8 cellular contexts compared by ENCODE assay signal in the genomic region with DNA sequence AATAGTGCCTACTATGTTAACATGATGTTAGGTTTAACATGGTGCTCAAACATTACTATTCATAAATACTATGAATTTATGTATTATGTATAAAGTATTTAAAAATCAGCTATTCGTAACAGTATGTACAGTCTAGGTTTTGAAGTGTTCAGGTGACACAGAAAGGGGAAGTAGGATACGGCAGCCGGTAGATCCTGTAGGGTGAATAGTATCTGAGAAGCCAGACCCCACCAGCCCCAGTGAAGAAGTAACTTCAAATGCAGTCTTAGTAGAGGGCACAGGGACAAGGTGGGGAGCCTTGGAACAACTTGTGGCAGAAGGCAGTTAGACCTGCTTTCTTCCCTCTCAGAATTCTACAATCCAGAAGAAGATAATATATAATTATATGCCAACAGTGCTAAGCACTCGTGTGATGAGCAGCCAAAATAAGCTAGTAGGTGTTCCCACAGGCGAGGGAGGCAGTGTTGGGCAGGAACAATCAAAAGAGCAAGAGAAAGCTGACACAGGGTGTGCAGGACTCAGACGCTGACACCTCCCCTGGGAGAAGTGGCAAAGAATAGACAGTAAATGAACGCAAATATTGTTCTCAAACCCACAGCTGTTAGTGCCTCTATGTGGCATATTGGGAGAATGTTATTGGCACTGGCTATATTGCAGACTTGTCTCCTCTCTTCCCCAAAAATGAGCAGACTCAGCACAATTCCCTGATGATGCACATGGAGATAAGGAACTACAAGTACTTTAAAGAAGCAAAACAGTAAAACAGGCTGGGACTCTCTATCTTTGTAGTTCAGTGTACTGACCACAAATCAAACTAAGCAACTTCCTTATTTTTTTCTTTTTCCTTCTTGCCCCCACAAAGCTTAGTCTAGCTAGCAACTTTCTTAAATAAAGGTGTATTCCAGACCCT. TPM values are rescaled to one million over a fixed set of nuclear protein-coding genes. Genes with fewer than 3 reads are reported as not detected.
A peak's percentile ranks its signal among the peaks of the same experiment; 100 is the strongest.
DNase-seq lines count a peak whose midpoint lies in the region; ATAC-seq, FAIRE-seq and TF ChIP-seq lines count a peak whose summit lies in the region.

No MANE protein-coding gene starts in this region.

- peak overlapping the region; percentile 73 for H3K4me3 Mint-ChIP-seq in activated naive CD8-positive, alpha-beta T cell
- no peak overlapping the region for H3K4me3 Mint-ChIP-seq in osteocyte (ENCODE audit: unreplicated experiment)

- no peaks in the 10 kb centered on the region for H3K36me3 ChIP-seq in kidney (ENCODE audit: control insufficient read depth in 1 of 2, insufficient read depth in 2 of 2, low read length in 2 of 2)

- no peak for TF ChIP-seq POLR2A in NB4 (IDR thresholded peaks at IDR 0.05; ENCODE audit: extremely low read depth, insufficient read length)

- H3K4me1 ChIP-seq in kidney (ENCODE audit: control insufficient read depth in 1 of 2, insufficient read depth in 1 of 2, low read depth in 1 of 2, low read length in 2 of 2) = peaks cover 0 to 6% of the 10 kb centered on the region in 2 donors

- no peak overlapping the region for H3K27ac ChIP-seq in kidney (ENCODE audit: low read depth in 2 of 2, low read length in 2 of 2)

- no peak for TF ChIP-seq CTCF in NB4 (IDR thresholded peaks at IDR 0.05; ENCODE audit: low read depth, low read length)
- TF ChIP-seq CTCF in osteocyte (IDR thresholded peaks at IDR 0.05) = no peak
- no peak for TF ChIP-seq CTCF in kidney (IDR thresholded peaks at IDR 0.05; ENCODE audit: borderline replicate concordance, extremely low read depth, insufficient read depth)

- no peak for ATAC-seq in GM21390 (IDR thresholded peaks at IDR 0.05; ENCODE audit: unreplicated experiment)

- H3K4me3 ChIP-seq in NB4 (ENCODE audit: low read depth, low read length) (peak overlapping the region; percentile 42), kidney (ENCODE audit: low read length in 2 of 2) (no peak overlapping the region)

- H3K9me3 Mint-ChIP-seq in activated naive CD8-positive, alpha-beta T cell (ENCODE audit: low read depth) = no peaks in the 10 kb centered on the region
- H3K9me3 Mint-ChIP-seq in osteocyte (ENCODE audit: unreplicated experiment) = no peaks in the 10 kb centered on the region

- peaks cover 43% of the 10 kb centered on the region for H3K4me1 Mint-ChIP-seq in activated naive CD8-positive, alpha-beta T cell (ENCODE audit: low read depth)
- peaks cover 18% of the 10 kb centered on the region for H3K4me1 Mint-ChIP-seq in osteocyte (ENCODE audit: unreplicated experiment)

- H3K27ac Mint-ChIP-seq in activated naive CD8-positive, alpha-beta T cell = peak overlapping the region; percentile 81
- H3K27ac Mint-ChIP-seq in osteocyte (ENCODE audit: unreplicated experiment) = peak overlapping the region; percentile 5

- peak; percentile 14 for DNase-seq in activated naive CD4-positive, alpha-beta T cell treated with Interleukin-2 at 50 U/mL for 16 hours
- DNase-seq in activated naive CD4-positive, alpha-beta T cell (lab: John Stamatoyannopoulos, UW) = no peak
- DNase-seq in NB4 (ENCODE audit: low read depth) (peak; percentile 72), osteocyte (ENCODE audit: extremely low spot score, unreplicated experiment) (peak; percentile 56), kidney (no peak), mesenteric fat pad (ENCODE audit: low spot score) (no peak)

- H3K9ac ChIP-seq in kidney (ENCODE audit: low read length in 2 of 2) = no peak overlapping the region

- H3K9me3 ChIP-seq in kidney (ENCODE audit: control insufficient read depth in 1 of 2, low read length in 2 of 2) = no peaks in the 10 kb centered on the region

- no peaks in the 10 kb centered on the region for H3K27me3 Mint-ChIP-seq in activated naive CD8-positive, alpha-beta T cell
- no peaks in the 10 kb centered on the region for H3K27me3 Mint-ChIP-seq in osteocyte (ENCODE audit: unreplicated experiment)

- intact Hi-C loops in kidney (cut with DNase I) = no loop called here

- no peak for FAIRE-seq in kidney (lab: Jason Lieb, UNC)

- no peaks in the 10 kb centered on the region for H3K36me3 Mint-ChIP-seq in activated naive CD8-positive, alpha-beta T cell
- no peaks in the 10 kb centered on the region for H3K36me3 Mint-ChIP-seq in osteocyte (ENCODE audit: unreplicated experiment)

RNA-seq across cellular contexts. Expression of a gene that starts 4.6 kb away (rescaled TPM):
- 2.1 and 2.3 TPM in 2 replicates for total RNA-seq in osteocyte
- total RNA-seq in kidney = 1.9 TPM
- 1.5 TPM for polyA plus RNA-seq in kidney (ENCODE audit: insufficient read depth, low read depth, low replicate concordance)
- 0.71 TPM for total RNA-seq in mesenteric fat pad

RNA-seq across cellular contexts. Expression of a gene that starts 30.1 kb away (rescaled TPM):
- 18.3 and 20.2 TPM in 2 replicates for total RNA-seq in osteocyte
- 27.7 TPM for total RNA-seq in kidney
- polyA plus RNA-seq in kidney (ENCODE audit: insufficient read depth, low read depth, low replicate concordance) = 46.1 TPM
- total RNA-seq in mesenteric fat pad = 17.0 TPM

RNA-seq across cellular contexts. Expression of a gene that starts 36.4 kb away (rescaled TPM):
- total RNA-seq in osteocyte (15.8 and 16.5 TPM in 2 replicates), kidney (20.9 TPM), mesenteric fat pad (20.7 TPM)
- polyA plus RNA-seq in kidney (ENCODE audit: insufficient read depth, low read depth, low replicate concordance) = 37.5 TPM

Comparison
In these comparisons a context has a peak if more than half of its experiments do, and no peak if none do; other contexts are left out.
1. DNase-seq: peak in activated naive CD4-positive, alpha-beta T cell treated with Interleukin-2 at 50 U/mL for 16 hours (single experiment), NB4 (single experiment) and osteocyte (single experiment); none in activated naive CD4-positive, alpha-beta T cell (0 of 4), kidney (single experiment) and mesenteric fat pad (single experiment).